1 cellular context compared by ENCODE assay signal in the genomic region with DNA sequence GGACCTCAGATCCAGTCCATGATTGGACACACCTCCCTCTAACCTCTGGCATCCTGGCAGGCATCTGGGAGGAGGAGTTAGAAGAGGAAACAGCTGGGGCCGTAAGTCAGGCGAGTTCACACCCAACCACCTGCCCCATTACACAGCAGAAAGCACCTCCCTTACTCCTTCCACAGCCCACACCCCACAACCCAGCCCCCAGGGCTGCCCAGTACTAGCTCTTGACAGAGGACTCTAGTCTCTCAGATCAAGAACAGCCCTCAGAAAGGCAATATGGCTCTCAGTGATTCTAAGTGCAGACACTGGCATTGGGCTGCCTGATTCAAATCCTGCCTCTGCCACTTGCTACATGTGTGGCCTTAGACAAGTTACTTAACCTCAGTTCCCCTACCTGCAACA.
TF ChIP-seq lines count a peak whose summit lies in the region.

No MANE protein-coding gene starts in this region.

TF ChIP-seq in H1, 55 proteins besides CTCF, POLR2A, EP300 and RAD21 (continued from another document):
- no peak for TF ChIP-seq TCF12 (IDR thresholded peaks at IDR 0.05; ENCODE audit: low read depth, low read length)
- TF ChIP-seq CEBPB (IDR thresholded peaks at IDR 0.05; ENCODE audit: low read depth, low read length): no peak
- TF ChIP-seq RFX5 (IDR thresholded peaks at IDR 0.05; ENCODE audit: borderline replicate concordance, low read depth, low read length): no peak
- TF ChIP-seq EGR1 (IDR thresholded peaks at IDR 0.05; ENCODE audit: borderline replicate concordance, low read depth, low read length): no peak
